Comparison of ENCODE assay signal across 1 cellular context in the genomic region with DNA sequence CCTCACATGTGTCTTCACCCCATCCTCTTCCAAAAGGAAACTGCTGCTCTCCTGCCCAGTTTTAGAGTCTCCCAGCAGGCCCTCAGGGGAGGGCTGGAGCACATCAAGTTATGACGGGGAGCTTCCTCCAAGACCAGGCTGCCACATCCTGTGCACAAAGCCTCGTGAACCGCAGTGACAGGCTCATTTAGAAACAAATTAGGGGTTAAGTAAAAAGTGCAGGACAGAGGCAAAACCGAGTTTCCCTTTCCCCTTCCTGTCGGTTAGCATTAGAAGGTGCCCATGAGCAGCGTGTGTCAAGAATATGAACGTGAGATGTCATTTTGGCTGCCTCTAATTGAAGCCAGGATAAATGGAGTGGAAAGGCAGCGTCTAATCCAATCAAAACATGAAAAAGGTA.
TF ChIP-seq lines count a peak whose summit lies in the region.

No MANE protein-coding gene starts in this region.

TF ChIP-seq in HepG2, 621 proteins besides CTCF, POLR2A, EP300 and RAD21 (continued from another document):
- TF ChIP-seq, protein P1, sequence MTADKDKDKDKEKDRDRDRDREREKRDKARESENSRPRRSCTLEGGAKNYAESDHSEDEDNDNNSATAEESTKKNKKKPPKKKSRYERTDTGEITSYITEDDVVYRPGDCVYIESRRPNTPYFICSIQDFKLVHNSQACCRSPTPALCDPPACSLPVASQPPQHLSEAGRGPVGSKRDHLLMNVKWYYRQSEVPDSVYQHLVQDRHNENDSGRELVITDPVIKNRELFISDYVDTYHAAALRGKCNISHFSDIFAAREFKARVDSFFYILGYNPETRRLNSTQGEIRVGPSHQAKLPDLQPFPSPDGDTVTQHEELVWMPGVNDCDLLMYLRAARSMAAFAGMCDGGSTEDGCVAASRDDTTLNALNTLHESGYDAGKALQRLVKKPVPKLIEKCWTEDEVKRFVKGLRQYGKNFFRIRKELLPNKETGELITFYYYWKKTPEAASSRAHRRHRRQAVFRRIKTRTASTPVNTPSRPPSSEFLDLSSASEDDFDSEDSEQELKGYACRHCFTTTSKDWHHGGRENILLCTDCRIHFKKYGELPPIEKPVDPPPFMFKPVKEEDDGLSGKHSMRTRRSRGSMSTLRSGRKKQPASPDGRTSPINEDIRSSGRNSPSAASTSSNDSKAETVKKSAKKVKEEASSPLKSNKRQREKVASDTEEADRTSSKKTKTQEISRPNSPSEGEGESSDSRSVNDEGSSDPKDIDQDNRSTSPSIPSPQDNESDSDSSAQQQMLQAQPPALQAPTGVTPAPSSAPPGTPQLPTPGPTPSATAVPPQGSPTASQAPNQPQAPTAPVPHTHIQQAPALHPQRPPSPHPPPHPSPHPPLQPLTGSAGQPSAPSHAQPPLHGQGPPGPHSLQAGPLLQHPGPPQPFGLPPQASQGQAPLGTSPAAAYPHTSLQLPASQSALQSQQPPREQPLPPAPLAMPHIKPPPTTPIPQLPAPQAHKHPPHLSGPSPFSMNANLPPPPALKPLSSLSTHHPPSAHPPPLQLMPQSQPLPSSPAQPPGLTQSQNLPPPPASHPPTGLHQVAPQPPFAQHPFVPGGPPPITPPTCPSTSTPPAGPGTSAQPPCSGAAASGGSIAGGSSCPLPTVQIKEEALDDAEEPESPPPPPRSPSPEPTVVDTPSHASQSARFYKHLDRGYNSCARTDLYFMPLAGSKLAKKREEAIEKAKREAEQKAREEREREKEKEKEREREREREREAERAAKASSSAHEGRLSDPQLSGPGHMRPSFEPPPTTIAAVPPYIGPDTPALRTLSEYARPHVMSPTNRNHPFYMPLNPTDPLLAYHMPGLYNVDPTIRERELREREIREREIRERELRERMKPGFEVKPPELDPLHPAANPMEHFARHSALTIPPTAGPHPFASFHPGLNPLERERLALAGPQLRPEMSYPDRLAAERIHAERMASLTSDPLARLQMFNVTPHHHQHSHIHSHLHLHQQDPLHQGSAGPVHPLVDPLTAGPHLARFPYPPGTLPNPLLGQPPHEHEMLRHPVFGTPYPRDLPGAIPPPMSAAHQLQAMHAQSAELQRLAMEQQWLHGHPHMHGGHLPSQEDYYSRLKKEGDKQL (CRISPR knock-in tag; IDR thresholded peaks at IDR 0.05; ENCODE audit: low read depth), result no peak
- no peak for TF ChIP-seq ZNF484 (CRISPR knock-in tag; IDR thresholded peaks at IDR 0.05; ENCODE audit: borderline replicate concordance, low read depth)
- TF ChIP-seq BRD4 (CRISPR knock-in tag; IDR thresholded peaks at IDR 0.05), result no peak
- TF ChIP-seq HNRNPUL1 (IDR thresholded peaks at IDR 0.05; ENCODE audit: low read depth, low read length), result no peak
- no peak for TF ChIP-seq ZNF619 (CRISPR knock-in tag; IDR thresholded peaks at IDR 0.05)
- TF ChIP-seq NRL (CRISPR knock-in tag; IDR thresholded peaks at IDR 0.05; ENCODE audit: borderline replicate concordance), result no peak
- no peak for TF ChIP-seq ISX (CRISPR knock-in tag; conservative IDR thresholded peaks at IDR 0.05)
